10 cellular contexts compared by ENCODE assay signal in the genomic region with DNA sequence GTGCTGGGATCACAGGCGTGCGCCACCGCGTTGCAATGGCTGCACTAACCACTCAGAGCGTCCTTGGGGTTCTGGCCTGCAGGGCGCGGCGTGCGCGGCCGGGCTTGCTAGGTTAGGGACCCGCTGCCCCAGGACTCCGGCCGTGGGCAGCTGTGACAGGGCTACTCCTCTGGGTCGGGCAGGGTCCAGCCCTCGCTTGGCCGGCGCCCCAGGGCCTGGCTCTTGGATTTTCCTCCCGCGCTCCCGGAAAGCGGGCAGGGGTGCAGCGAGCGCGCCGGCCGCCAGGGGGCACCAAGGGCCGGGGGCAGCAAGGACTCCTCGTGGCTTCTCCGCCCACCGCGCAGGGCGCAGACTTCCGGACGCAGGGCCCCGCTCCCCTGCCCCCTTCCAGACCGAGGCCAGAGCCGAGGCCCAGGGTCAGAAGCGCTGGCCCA. TPM values are rescaled to one million over a fixed set of nuclear protein-coding genes. Genes with fewer than 3 reads are reported as not detected.
DNase-seq lines count a peak whose midpoint lies in the region; ATAC-seq, FAIRE-seq and TF ChIP-seq lines count a peak whose summit lies in the region.
"Had no signal": no experiment of that assay in that cellular context is flagged by ENCODE, and none has a peak within 500 bp of the region (broad histone marks: within the 10 kb centered on the region; RNA-seq: fewer than 3 reads in every experiment).

No MANE protein-coding gene starts in this region.

- TF ChIP-seq CTCF in heart right ventricle (IDR thresholded peaks at IDR 0.05) (peak in 6 of 9 donors; percentile 10 to 41 (median 26)), lower lobe of right lung (IDR thresholded peaks at IDR 0.05) (peak; percentile 28)

- no peak overlapping the region for H3K4me3 ChIP-seq in heart right ventricle
- H3K4me3 ChIP-seq in lower lobe of right lung = no peak overlapping the region

- peaks cover 0 to 52% (median 22%) of the 10 kb centered on the region in 11 donors for H3K9me3 ChIP-seq in heart right ventricle
- H3K9me3 ChIP-seq in lower lobe of right lung = peaks cover 29% of the 10 kb centered on the region

- no peak overlapping the region for H3K27ac ChIP-seq in heart right ventricle
- no peak overlapping the region for H3K27ac ChIP-seq in lower lobe of right lung
- H3K27ac ChIP-seq: C4-2B had no signal

- H3K27me3 ChIP-seq in heart right ventricle (peaks cover 0 to 32% (median 25%) of the 10 kb centered on the region in 7 donors), lower lobe of right lung (ENCODE audit: low read depth) (no peaks in the 10 kb centered on the region)

- H3K36me3 ChIP-seq in heart right ventricle (peaks cover 0 to 2% (median 0%) of the 10 kb centered on the region in 9 donors), lower lobe of right lung (no peaks in the 10 kb centered on the region)

- peaks cover 19% of the 10 kb centered on the region for H3K9me3 Mint-ChIP-seq in activated naive CD8-positive, alpha-beta T cell treated with anti-CD3 and anti-CD28 coated beads, Interleukin-2, amount 50 U/mL, for 24 hours

- no peak for DNase-seq in heart right ventricle
- DNase-seq in left ventricle myocardium superior = no peak
- peak; percentile 54 for DNase-seq in activated naive CD8-positive, alpha-beta T cell treated with anti-CD3 and anti-CD28 coated beads, Interleukin-2, amount 50 U/mL, for 24 hours
- no peak for DNase-seq in lower lobe of right lung
- DNase-seq in GM19239 (ENCODE audit: insufficient read length, low spot score) = no peak
- DNase-seq in HTR-8/SVneo (ENCODE audit: insufficient read length, low spot score) = no peak
- DNase-seq: amygdala had no signal

- no peak overlapping the region for H3K4me3 Mint-ChIP-seq in activated naive CD8-positive, alpha-beta T cell treated with anti-CD3 and anti-CD28 coated beads, Interleukin-2, amount 50 U/mL, for 24 hours

- 32 to 44% methylated on average over 35 to 39 of the region's 39 CpGs for WGBS in heart right ventricle, 2 donors

- H3K36me3 Mint-ChIP-seq in activated naive CD8-positive, alpha-beta T cell treated with anti-CD3 and anti-CD28 coated beads, Interleukin-2, amount 50 U/mL, for 24 hours (ENCODE audit: low read depth) = peaks cover 8% of the 10 kb centered on the region

- FAIRE-seq in GM19239 (lab: Jason Lieb, UNC) = no peak
- FAIRE-seq in HTR-8/SVneo (lab: Jason Lieb, UNC) = no peak

- ATAC-seq in heart right ventricle (peak in 1 of 8 donors; percentile 22), left ventricle myocardium superior (no peak), lower lobe of right lung (peak; percentile 31 to 49), GM18520 (IDR thresholded peaks at IDR 0.05; ENCODE audit: unreplicated experiment) (no peak), HG02763 (IDR thresholded peaks at IDR 0.05; ENCODE audit: unreplicated experiment) (no peak)
- ATAC-seq in activated naive CD8-positive, alpha-beta T cell treated with anti-CD3 and anti-CD28 coated beads, Interleukin-2, amount 50 U/mL, for 24 hours = peak; percentile 20

- H3K4me1 ChIP-seq in heart right ventricle = no peaks in the 10 kb centered on the region
- no peaks in the 10 kb centered on the region for H3K4me1 ChIP-seq in lower lobe of right lung

- H3K4me1 Mint-ChIP-seq in activated naive CD8-positive, alpha-beta T cell treated with anti-CD3 and anti-CD28 coated beads, Interleukin-2, amount 50 U/mL, for 24 hours = no peaks in the 10 kb centered on the region

- H3K27me3 Mint-ChIP-seq in activated naive CD8-positive, alpha-beta T cell treated with anti-CD3 and anti-CD28 coated beads, Interleukin-2, amount 50 U/mL, for 24 hours = peaks cover 25% of the 10 kb centered on the region

- intact Hi-C loops in heart right ventricle (cut with DNase I) (no loop called here), left ventricle myocardium superior (cut with micrococcal nuclease) (no loop called here), lower lobe of right lung (cut with DNase I) (no loop called here)

- no peak overlapping the region for H3K27ac Mint-ChIP-seq in activated naive CD8-positive, alpha-beta T cell treated with anti-CD3 and anti-CD28 coated beads, Interleukin-2, amount 50 U/mL, for 24 hours

RNA-seq across cellular contexts. Expression of gene TLE7, which starts 0.5 kb away (rescaled TPM):
- total RNA-seq in heart right ventricle (not detected), left ventricle myocardium superior (not detected), lower lobe of right lung (not detected)
- polyA plus RNA-seq in heart right ventricle = not detected

RNA-seq across cellular contexts. Expression of gene ZNF23, which starts 20.7 kb away (rescaled TPM):
- total RNA-seq in heart right ventricle = 1 to 10 TPM; 4.7 to 6.9 (median 5.8) TPM
- polyA plus RNA-seq in heart right ventricle = 10 to 100 TPM in 1 of 2 donors, 1 to 10 TPM in 1; 3.7 to 12.4 TPM
- total RNA-seq in left ventricle myocardium superior = 5.4 TPM
- 9.5 TPM for total RNA-seq in lower lobe of right lung

RNA-seq across cellular contexts. Expression of gene ZNF19, which starts 47.8 kb away (rescaled TPM):
- total RNA-seq in heart right ventricle (1 to 10 TPM in 9 of 10 donors, under 1 TPM in 1; 0.59 to 3.4 (median 1.5) TPM), left ventricle myocardium superior (2.0 TPM), lower lobe of right lung (18.3 TPM)
- polyA plus RNA-seq in heart right ventricle = 1 to 10 TPM in 1 of 2 donors, under 1 TPM in 1; 0.93 to 2.0 TPM

Comparison
In these comparisons a context has a peak if more than half of its experiments do, and no peak if none do; other contexts are left out.
1. ATAC-seq: peak in activated naive CD8-positive, alpha-beta T cell treated with anti-CD3 and anti-CD28 coated beads, Interleukin-2, amount 50 U/mL, for 24 hours (single experiment) and lower lobe of right lung (2 of 2); none in left ventricle myocardium superior (single experiment), GM18520 (single experiment) and HG02763 (single experiment).